11 cellular contexts compared by ENCODE assay signal in the genomic region with DNA sequence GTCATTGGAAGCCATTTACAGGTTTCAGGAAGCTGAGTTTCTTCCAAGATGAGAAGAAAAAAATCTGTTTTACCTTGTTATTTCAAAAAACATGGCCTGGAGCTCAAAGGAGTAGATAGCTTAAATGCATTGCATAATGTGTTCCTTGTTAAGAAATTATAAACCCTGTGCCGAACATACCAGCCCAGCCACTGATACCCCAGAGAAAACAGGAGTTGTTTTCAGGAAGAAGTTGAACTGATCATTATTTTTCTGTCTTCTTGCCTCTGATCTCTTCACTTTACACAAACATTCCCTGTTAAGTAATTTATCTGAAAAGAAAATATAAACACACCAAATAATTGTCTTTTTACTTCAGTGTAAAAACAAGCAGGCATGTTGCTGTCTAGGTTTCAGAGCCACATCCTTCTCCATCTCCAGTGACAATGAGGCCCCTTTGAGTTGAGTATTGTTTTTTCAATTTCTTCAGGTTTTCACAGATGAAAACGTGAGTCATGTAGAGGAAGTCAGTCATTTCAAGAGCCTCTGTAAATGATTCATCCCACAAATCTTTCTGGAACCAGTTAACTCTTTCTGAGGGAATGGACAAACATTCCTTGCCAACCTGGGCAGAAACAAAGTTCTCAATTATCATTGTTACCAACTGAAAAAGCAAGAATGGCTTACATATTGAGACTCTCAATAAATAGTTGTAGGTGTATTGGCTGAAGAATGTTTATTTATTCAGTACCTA.
DNase-seq lines count a peak whose midpoint lies in the region; ATAC-seq, FAIRE-seq and TF ChIP-seq lines count a peak whose summit lies in the region.
"Had no signal": no experiment of that assay in that cellular context is flagged by ENCODE, and none has a peak within 500 bp of the region (broad histone marks: within the 10 kb centered on the region; RNA-seq: fewer than 3 reads in every experiment).

No MANE protein-coding gene starts in this region.

- DNase-seq in GM04504 (ENCODE audit: low read depth) (peak; percentile 56), HT1080 (ENCODE audit: low read depth) (peak; percentile 96), chondrocyte (ENCODE audit: low spot score) (no peak), pancreas (no peak), left ventricle myocardium superior (no peak)
- DNase-seq in activated CD8-positive, alpha-beta T cell treated with anti-CD3 and anti-CD28 coated beads, Interleukin-2, amount 10 ng/mL, durations not matched to agents 7 days and 5 days: no peak
- DNase-seq: islet precursor cell; NCI-H2081; stimulated activated CD4-positive, alpha-beta T cell treated with anti-CD3 and anti-CD28 coated beads, Interleukin-2, amount 100 ng/mL, for 48 hours had no signal

- no peaks in the 10 kb centered on the region for H3K27me3 Mint-ChIP-seq in chondrocyte (ENCODE audit: low read depth)
- H3K27me3 Mint-ChIP-seq in activated CD8-positive, alpha-beta T cell treated with anti-CD3 and anti-CD28 coated beads, Interleukin-2, amount 10 ng/mL, durations not matched to agents 7 days and 5 days (ENCODE audit: low read depth): no peaks in the 10 kb centered on the region

- H3K9me3 ChIP-seq in pancreas: no peaks in the 10 kb centered on the region

- H3K9me3 Mint-ChIP-seq in chondrocyte (ENCODE audit: low read depth): peaks cover 11% of the 10 kb centered on the region
- no peaks in the 10 kb centered on the region for H3K9me3 Mint-ChIP-seq in activated CD8-positive, alpha-beta T cell treated with anti-CD3 and anti-CD28 coated beads, Interleukin-2, amount 10 ng/mL, durations not matched to agents 7 days and 5 days (ENCODE audit: insufficient read depth)

- no peak for TF ChIP-seq CTCF in chondrocyte (IDR thresholded peaks at IDR 0.05)
- TF ChIP-seq CTCF in pancreas (IDR thresholded peaks at IDR 0.05): no peak

- H3K36me3 Mint-ChIP-seq in chondrocyte (ENCODE audit: low read depth): no peaks in the 10 kb centered on the region
- no peaks in the 10 kb centered on the region for H3K36me3 Mint-ChIP-seq in activated CD8-positive, alpha-beta T cell treated with anti-CD3 and anti-CD28 coated beads, Interleukin-2, amount 10 ng/mL, durations not matched to agents 7 days and 5 days (ENCODE audit: low read depth)

- POLR2A ChIA-PET in activated CD8-positive, alpha-beta T cell treated with anti-CD3 and anti-CD28 coated beads, Interleukin-2, amount 10 ng/mL, durations not matched to agents 7 days and 5 days (lab: Charles Lee): no interaction called here

- no peak overlapping the region for H3K4me3 ChIP-seq in pancreas

- FAIRE-seq in pancreas (lab: Jason Lieb, UNC): no peak

- WGBS in pancreas, 2 donors: 0 to 8% methylated on average over 2 of the region's 2 CpGs

- peak overlapping the region; percentile 20 for H3K4me3 Mint-ChIP-seq in chondrocyte (ENCODE audit: unreplicated experiment)
- no peak overlapping the region for H3K4me3 Mint-ChIP-seq in activated CD8-positive, alpha-beta T cell treated with anti-CD3 and anti-CD28 coated beads, Interleukin-2, amount 10 ng/mL, durations not matched to agents 7 days and 5 days

- H3K27ac ChIP-seq in pancreas: peak overlapping the region in 3 of 4 donors; percentile 1 to 42 (median 33)

- ATAC-seq in pancreas (peak; percentile 71 to 88 (median 74)), GM18867 (IDR thresholded peaks at IDR 0.05; ENCODE audit: unreplicated experiment) (no peak), GM21737 (IDR thresholded peaks at IDR 0.05; ENCODE audit: unreplicated experiment) (no peak), left ventricle myocardium superior (no peak)
- ATAC-seq in activated CD8-positive, alpha-beta T cell treated with anti-CD3 and anti-CD28 coated beads, Interleukin-2, amount 10 ng/mL, durations not matched to agents 7 days and 5 days: no peak

- no peaks in the 10 kb centered on the region for H3K27me3 ChIP-seq in pancreas

- H3K27ac Mint-ChIP-seq in chondrocyte (ENCODE audit: unreplicated experiment): peak overlapping the region; percentile 92
- H3K27ac Mint-ChIP-seq in activated CD8-positive, alpha-beta T cell treated with anti-CD3 and anti-CD28 coated beads, Interleukin-2, amount 10 ng/mL, durations not matched to agents 7 days and 5 days: no peak overlapping the region

- intact Hi-C loops in pancreas (cut with DNase I): no loop called here
- intact Hi-C loops in left ventricle myocardium superior (cut with micrococcal nuclease): no loop called here

- CTCF ChIA-PET in activated CD8-positive, alpha-beta T cell treated with anti-CD3 and anti-CD28 coated beads, Interleukin-2, amount 10 ng/mL, durations not matched to agents 7 days and 5 days (lab: Charles Lee): no interaction called here

- no peaks in the 10 kb centered on the region for H3K4me1 ChIP-seq in pancreas

- no peaks in the 10 kb centered on the region for H3K36me3 ChIP-seq in pancreas

- H3K4me1 Mint-ChIP-seq in chondrocyte (ENCODE audit: low read depth): peaks cover 49% of the 10 kb centered on the region
- H3K4me1 Mint-ChIP-seq in activated CD8-positive, alpha-beta T cell treated with anti-CD3 and anti-CD28 coated beads, Interleukin-2, amount 10 ng/mL, durations not matched to agents 7 days and 5 days (ENCODE audit: low read depth): no peaks in the 10 kb centered on the region

Comparison
In these comparisons a context has a peak if more than half of its experiments do, and no peak if none do; other contexts are left out.
1. DNase-seq: peak in GM04504 (single experiment) and HT1080 (single experiment); none in chondrocyte (single experiment), pancreas (0 of 6), activated CD8-positive, alpha-beta T cell treated with anti-CD3 and anti-CD28 coated beads, Interleukin-2, amount 10 ng/mL, durations not matched to agents 7 days and 5 days (single experiment) and left ventricle myocardium superior (single experiment).
2. ATAC-seq: peak in pancreas (4 of 4); none in GM18867 (single experiment), GM21737 (single experiment), activated CD8-positive, alpha-beta T cell treated with anti-CD3 and anti-CD28 coated beads, Interleukin-2, amount 10 ng/mL, durations not matched to agents 7 days and 5 days (single experiment) and left ventricle myocardium superior (single experiment).